9 cellular contexts compared by ENCODE assay signal in genomic region chr13:39655041-39655568, GRCh38. TPM values are rescaled to one million over a fixed set of nuclear protein-coding genes. Genes with fewer than 3 reads are reported as not detected.
A peak's percentile ranks its signal among the peaks of the same experiment; 100 is the strongest.
DNase-seq lines count a peak whose midpoint lies in the region; ATAC-seq and TF ChIP-seq lines count a peak whose summit lies in the region.
"Had no signal": no experiment of that assay in that cellular context is flagged by ENCODE, and none has a peak within 500 bp of the region (broad histone marks: within the 10 kb centered on the region; RNA-seq: fewer than 3 reads in every experiment).

No MANE protein-coding gene starts in this region.

- in situ Hi-C loops in astrocyte of the spinal cord (cut with HindIII; ENCODE audit: low sequenced_read_pairs) = no loop called here

- no peak overlapping the region for H2BK15ac ChIP-seq in mesenchymal stem cell (ENCODE audit: low read depth, poor library complexity, severe bottlenecking)

- H3K23ac ChIP-seq in mesenchymal stem cell (ENCODE audit: low read length in 2 of 2) = no peak overlapping the region

- no peak overlapping the region for H3K27ac ChIP-seq in mesenchymal stem cell (ENCODE audit: low read length, poor library complexity, severe bottlenecking)
- H3K27ac ChIP-seq: 22Rv1 had no signal

- no peak overlapping the region for H2BK12ac ChIP-seq in mesenchymal stem cell (ENCODE audit: low read length in 2 of 2)

- H3K14ac ChIP-seq in mesenchymal stem cell (ENCODE audit: low read length in 2 of 2) = no peak overlapping the region

- TF ChIP-seq CTCF in astrocyte of the spinal cord (IDR thresholded peaks at IDR 0.05; ENCODE audit: low read depth, low read length) = no peak

- H2BK5ac ChIP-seq in mesenchymal stem cell (ENCODE audit: low read depth, low read length, poor library complexity, severe bottlenecking) = no peak overlapping the region

- H4K8ac ChIP-seq in mesenchymal stem cell (ENCODE audit: low read length) = peak overlapping the region; percentile 98

- H3K9me3 ChIP-seq in mesenchymal stem cell (ENCODE audit: control insufficient read depth, low read length) = no peaks in the 10 kb centered on the region

- H3K36me3 ChIP-seq in mesenchymal stem cell (ENCODE audit: control insufficient read depth in 1 of 2, insufficient read depth in 2 of 2, low read depth in 1 of 2, low read length in 2 of 2) = peaks cover 0 to 10% of the 10 kb centered on the region in 2 experiments

- H3K4me2 ChIP-seq in mesenchymal stem cell (ENCODE audit: low read length, poor library complexity, severe bottlenecking) = peak overlapping the region; percentile 20

- H3K4me3 ChIP-seq in astrocyte of the spinal cord (ENCODE audit: low read depth, low read length) (peak overlapping the region; percentile 93), mesenchymal stem cell (ENCODE audit: insufficient read depth in 1 of 2, low read depth in 1 of 2, low read length in 2 of 2) (peak overlapping the region; percentile 88 to 92)

- peak overlapping the region; percentile 85 for H3K9ac ChIP-seq in mesenchymal stem cell (ENCODE audit: low read length)

- no peak overlapping the region for H2AFZ ChIP-seq in mesenchymal stem cell (ENCODE audit: low read depth, low read length)

- no peak overlapping the region for H2AK5ac ChIP-seq in mesenchymal stem cell (ENCODE audit: low read length, severe bottlenecking)

- H3K27me3 ChIP-seq in mesenchymal stem cell (ENCODE audit: control insufficient read depth in 1 of 2, insufficient read depth in 1 of 2, low read length in 2 of 2) = no peaks in the 10 kb centered on the region

- H3K18ac ChIP-seq in mesenchymal stem cell (ENCODE audit: low read depth in 1 of 2, low read length in 2 of 2) = no peak overlapping the region

- ATAC-seq in HG03354 (IDR thresholded peaks at IDR 0.05; ENCODE audit: poor library complexity, severe bottlenecking, unreplicated experiment) = peak; percentile 8

- 3% methylated on average over 2 of the region's 2 CpGs for WGBS in mesenchymal stem cell

- H4K91ac ChIP-seq in mesenchymal stem cell (ENCODE audit: low read length) = no peak overlapping the region

- no peak overlapping the region for H2BK120ac ChIP-seq in mesenchymal stem cell (ENCODE audit: low read depth, low read length)

- H3K4me1 ChIP-seq in mesenchymal stem cell (ENCODE audit: control insufficient read depth, insufficient read depth, low read depth, low read length) = peaks cover 1% of the 10 kb centered on the region

- H3K79me1 ChIP-seq in mesenchymal stem cell (replicated peaks; ENCODE audit: low read length, poor library complexity, severe bottlenecking) = peaks cover 7% of the 10 kb centered on the region

- H3K4ac ChIP-seq in mesenchymal stem cell (ENCODE audit: low read depth in 1 of 2, low read length in 2 of 2) = no peak overlapping the region

- DNase-seq in DMS53 (lab: John Stamatoyannopoulos, UW) (peak; percentile 35), DMS53 treated with DMSO at 0.1 percent for 48 hours (lab: John Stamatoyannopoulos, UW; ENCODE audit: unreplicated experiment) (no peak), astrocyte of the spinal cord (ENCODE audit: low read depth, low spot score) (no peak), mesenchymal stem cell (no peak), SKM-1 (lab: John Stamatoyannopoulos, UW; ENCODE audit: unreplicated experiment) (no peak), NCI-H2196 treated with DMSO at 0.1 percent for 48 hours (lab: John Stamatoyannopoulos, UW; ENCODE audit: unreplicated experiment) (no peak), dermis blood vessel endothelial cell (no peak)

RNA-seq across cellular contexts. Expression of gene COG6, which starts 0.4 kb away (rescaled TPM):
- 21.2 TPM for polyA plus RNA-seq in mesenchymal stem cell (2013, experiment 1 of 2)
- 21.7 TPM for polyA plus RNA-seq in mesenchymal stem cell (2013, experiment 2 of 2)
- total RNA-seq in dermis blood vessel endothelial cell = 22.3 and 25.0 TPM in 2 replicates

RNA-seq across cellular contexts. Expression of gene LHFPL6, which starts 52.1 kb away (rescaled TPM):
- 49.6 TPM for polyA plus RNA-seq in mesenchymal stem cell (2013, experiment 1 of 2)
- 50.9 TPM for polyA plus RNA-seq in mesenchymal stem cell (2013, experiment 2 of 2)
- 62.8 and 67.4 TPM in 2 replicates for total RNA-seq in dermis blood vessel endothelial cell
